In genomic region chr7:41956276-41956675, GRCh38 we compare ENCODE assay signal across 1 cellular context.
TF ChIP-seq lines count a peak whose summit lies in the region.

No MANE protein-coding gene starts in this region.

TF ChIP-seq in HEK293, 187 proteins besides CTCF, POLR2A, EP300 and RAD21 (continued from another document):
- TF ChIP-seq PRDM2 (tag by site-specific recombination; IDR thresholded peaks at IDR 0.05; ENCODE audit: borderline replicate concordance), result no peak
- no peak for TF ChIP-seq ZNF670 (tag by site-specific recombination; IDR thresholded peaks at IDR 0.05; ENCODE audit: low read depth)
- no peak for TF ChIP-seq ZNF48 (tag by site-specific recombination; IDR thresholded peaks at IDR 0.05)
- peak; percentile 29; the same call in 1 of the 2 replicates for TF ChIP-seq ZNF341 (tag by site-specific recombination; IDR thresholded peaks at IDR 0.05; ENCODE audit: low read depth)
- TF ChIP-seq ZFP41 (tag by site-specific recombination; IDR thresholded peaks at IDR 0.05; ENCODE audit: borderline replicate concordance), result no peak
- 0 out of 2 replicates have a peak, but pooled peaks have one; percentile 9 for TF ChIP-seq ZBTB48 (tag by site-specific recombination; IDR thresholded peaks at IDR 0.05)
